In the genomic region with DNA sequence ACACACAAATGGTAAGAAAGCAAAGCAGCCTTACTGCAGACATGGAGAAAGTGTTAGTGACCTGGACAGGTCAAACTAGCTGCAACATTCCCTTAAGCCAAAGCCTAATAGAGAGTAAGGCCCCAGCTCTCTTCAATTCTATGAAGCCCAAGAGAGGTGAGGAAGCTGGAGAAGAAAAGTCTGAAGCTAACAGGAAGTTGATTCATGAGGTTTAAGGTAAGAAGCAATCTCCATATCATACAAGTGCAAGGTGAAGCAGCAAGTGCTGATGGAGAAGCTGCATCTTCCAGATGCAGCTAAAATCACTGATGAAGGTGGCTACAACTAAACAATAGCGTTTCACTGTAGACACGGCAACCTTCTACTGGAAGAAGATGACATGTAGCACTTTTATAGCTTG, we compare ENCODE assay signal across 10 cellular contexts.
"Had no signal": no experiment of that assay in that cellular context is flagged by ENCODE, and none has a peak within 500 bp of the region (broad histone marks: within the 10 kb centered on the region; RNA-seq: fewer than 3 reads in every experiment).

No MANE protein-coding gene starts in this region.

- DNase-seq: activated CD8-positive, alpha-beta memory T cell treated with anti-CD3 and anti-CD28 coated beads for 24 hours; activated effector memory CD4-positive, alpha-beta T cell treated with anti-CD3 and anti-CD28 coated beads, Interleukin-2, amount 50 U/mL, for 16 hours; central memory CD4-positive, alpha-beta T cell; erythroblast; hippocampal formation; midbrain; SIG-M5; stimulated activated CD4-positive, alpha-beta T cell treated with anti-CD3 and anti-CD28 coated beads, Interleukin-2, amount 100 ng/mL, for 48 hours; stimulated activated naive CD4-positive, alpha-beta T cell treated with Interleukin-2 at 50 U/mL for 16 hours had no signal

- H3K4me3 ChIP-seq: lung had no signal
